Comparison of ENCODE assay signal across 25 cellular contexts in the genomic region with DNA sequence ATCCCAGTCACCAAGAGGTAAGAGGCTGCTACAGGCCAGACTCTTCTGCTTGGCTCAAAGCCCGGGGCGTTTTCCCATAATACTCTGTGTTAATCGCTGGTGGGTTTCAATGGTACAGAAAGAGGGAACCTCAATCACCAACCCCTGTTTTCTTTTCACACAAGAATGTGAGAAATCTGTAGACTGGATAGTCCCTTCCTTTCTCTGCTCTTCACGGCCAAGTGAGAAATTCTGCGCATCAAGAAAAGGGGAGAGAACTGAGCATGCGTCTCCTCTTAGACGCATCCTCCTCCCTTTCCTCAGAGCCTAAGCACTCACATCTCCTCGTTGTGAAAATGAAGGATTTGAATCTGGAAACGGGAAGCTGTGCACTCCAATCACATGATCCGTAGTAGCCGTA.
"Had no signal": no experiment of that assay in that cellular context is flagged by ENCODE, and none has a peak within 500 bp of the region (broad histone marks: within the 10 kb centered on the region; RNA-seq: fewer than 3 reads in every experiment).

No MANE protein-coding gene starts in this region.

- H3K4me3 ChIP-seq: esophagus muscularis mucosa, gastroesophageal sphincter, heart left ventricle, hepatocyte, lung, ovary, psoas muscle, sigmoid colon, stomach, thyroid gland had no signal

- H3K4me3 Mint-ChIP-seq: naive thymus-derived CD8-positive, alpha-beta T cell; nephron progenitor cell; stimulated activated effector memory CD8-positive, alpha-beta T cell treated with anti-CD3 and anti-CD28 coated beads, Interleukin-12 subunit alpha, Interleukin-12 subunit beta, amount 100 ng/mL, for 72 hours; type B pancreatic cell had no signal

- H3K27ac ChIP-seq: esophagus muscularis mucosa, foreskin keratinocyte, gastroesophageal sphincter, heart left ventricle, hepatocyte, ovary, psoas muscle, sigmoid colon, stomach, thyroid gland had no signal

- H3K9me3 ChIP-seq: esophagus muscularis mucosa, gastroesophageal sphincter, heart left ventricle, ovary, psoas muscle, sigmoid colon, stomach, thyroid gland had no signal

- H3K27me3 Mint-ChIP-seq: naive thymus-derived CD8-positive, alpha-beta T cell had no signal

- H3K79me2 ChIP-seq: hepatocyte had no signal

- H3K27me3 ChIP-seq: esophagus muscularis mucosa, gastroesophageal sphincter, hepatocyte, ovary, sigmoid colon, stomach, thyroid gland had no signal

- H3K4me2 ChIP-seq: hepatocyte had no signal

- H3K4me1 Mint-ChIP-seq: stimulated activated effector memory CD8-positive, alpha-beta T cell treated with anti-CD3 and anti-CD28 coated beads, Interleukin-12 subunit alpha, Interleukin-12 subunit beta, amount 100 ng/mL, for 72 hours had no signal

- H3K9me3 Mint-ChIP-seq: naive thymus-derived CD8-positive, alpha-beta T cell; nephron progenitor cell; stimulated activated effector memory CD8-positive, alpha-beta T cell treated with anti-CD3 and anti-CD28 coated beads, Interleukin-12 subunit alpha, Interleukin-12 subunit beta, amount 100 ng/mL, for 72 hours; type B pancreatic cell had no signal

- ATAC-seq: foreskin keratinocyte; gastroesophageal sphincter; heart left ventricle; left lobe of liver; naive thymus-derived CD8-positive, alpha-beta T cell; psoas muscle; right cardiac atrium; stimulated activated effector memory CD8-positive, alpha-beta T cell treated with anti-CD3 and anti-CD28 coated beads, Interleukin-12 subunit alpha, Interleukin-12 subunit beta, amount 100 ng/mL, for 72 hours had no signal

- H3K4me1 ChIP-seq: foreskin keratinocyte, gastroesophageal sphincter, heart left ventricle, psoas muscle, sigmoid colon, stomach had no signal

- H3K27ac Mint-ChIP-seq: nephron progenitor cell; stimulated activated effector memory CD8-positive, alpha-beta T cell treated with anti-CD3 and anti-CD28 coated beads, Interleukin-12 subunit alpha, Interleukin-12 subunit beta, amount 100 ng/mL, for 72 hours; type B pancreatic cell had no signal

- DNase-seq: effector memory CD4-positive, alpha-beta T cell; heart left ventricle; kidney; mesenchymal stem cell; naive thymus-derived CD8-positive, alpha-beta T cell; nephron progenitor cell; occipital lobe; ovary; posterior cingulate gyrus; psoas muscle; right cardiac atrium; sigmoid colon; stimulated activated CD4-positive, alpha-beta T cell treated with anti-CD3 and anti-CD28 coated beads, Interleukin-2, amount 100 ng/mL, for 24 hours; stimulated activated CD4-positive, alpha-beta T cell treated with anti-CD3 and anti-CD28 coated beads, Interleukin-4, amount 100 ng/mL, for 24 hours; stimulated activated naive CD4-positive, alpha-beta T cell treated with Interleukin-2 at 50 U/mL for 16 hours had no signal

- H3K36me3 ChIP-seq: esophagus muscularis mucosa, gastroesophageal sphincter, heart left ventricle, ovary, sigmoid colon, stomach, thyroid gland had no signal

- H2AFZ ChIP-seq: hepatocyte had no signal

- H3K36me3 Mint-ChIP-seq: naive thymus-derived CD8-positive, alpha-beta T cell; stimulated activated effector memory CD8-positive, alpha-beta T cell treated with anti-CD3 and anti-CD28 coated beads, Interleukin-12 subunit alpha, Interleukin-12 subunit beta, amount 100 ng/mL, for 72 hours; type B pancreatic cell had no signal
